Comparison of ENCODE assay signal across 16 cellular contexts in genomic region chr3:106403746-106404145, GRCh38.
DNase-seq lines count a peak whose midpoint lies in the region; FAIRE-seq and TF ChIP-seq lines count a peak whose summit lies in the region.
"Had no signal": no experiment of that assay in that cellular context is flagged by ENCODE, and none has a peak within 500 bp of the region (broad histone marks: within the 10 kb centered on the region; RNA-seq: fewer than 3 reads in every experiment).

No MANE protein-coding gene starts in this region.

- no peaks in the 10 kb centered on the region for H3K27me3 ChIP-seq in neuronal stem cell (ENCODE audit: control insufficient read depth in 3 of 3, insufficient read depth in 3 of 3, low read depth in 1 of 3, low read length in 3 of 3)

- H3K4me2 ChIP-seq in neuronal stem cell (ENCODE audit: insufficient read depth, low read length, poor library complexity, severe bottlenecking): no peak overlapping the region
- H3K4me2 ChIP-seq: GM23338 had no signal

- H3K14ac ChIP-seq in neuronal stem cell (ENCODE audit: low read length): no peak overlapping the region

- FAIRE-seq in GM12891 (lab: Jason Lieb, UNC): no peak
- FAIRE-seq: K562 had no signal

- no peak for TF ChIP-seq POLR2A in lower leg skin (IDR thresholded peaks at IDR 0.05)
- no peak for TF ChIP-seq POLR2A in GM12891 (IDR thresholded peaks at IDR 0.05; ENCODE audit: low read depth, low read length)

- H3K23ac ChIP-seq in neuronal stem cell (ENCODE audit: low read depth, low read length, poor library complexity): no peak overlapping the region

- no peak overlapping the region for H3K27ac ChIP-seq in neuronal stem cell (replicated peaks; ENCODE audit: low read length)
- H3K27ac ChIP-seq: RWPE1 had no signal

- H4K91ac ChIP-seq in neuronal stem cell (ENCODE audit: low read depth, low read length, poor library complexity): no peak overlapping the region

- no peak overlapping the region for H2BK12ac ChIP-seq in neuronal stem cell (ENCODE audit: low read length)

- DNase-seq in DMS 273 treated with DMSO at 0.1 percent for 48 hours (lab: John Stamatoyannopoulos, UW) (peak; percentile 74), NCI-H1694 (lab: John Stamatoyannopoulos, UW) (peak; percentile 9), NCI-H82 treated with DMSO at 0.1 percent for 48 hours (lab: John Stamatoyannopoulos, UW; ENCODE audit: unreplicated experiment) (peak; percentile 92), neuronal stem cell (ENCODE audit: low spot score) (no peak), lower leg skin (ENCODE audit: low spot score in 2 of 2) (no peak), GM12891 (ENCODE audit: insufficient read length, low spot score) (no peak)
- DNase-seq in activated effector memory CD4-positive, alpha-beta T cell treated with anti-CD3 and anti-CD28 coated beads, Interleukin-2, amount 50 U/mL, for 16 hours: no peak
- DNase-seq: CD4-positive, CD25-positive, alpha-beta regulatory T cell; DMS79 treated with DMSO at 0.1 percent for 48 hours; NCI-H187 treated with DMSO at 0.1 percent for 48 hours; NCI-H510A; NK-92 treated with Interleukin-12 subunit alpha and Interleukin-12 subunit beta, amount 100 ng/mL, for 24 hours; T-helper 17 cell had no signal

- WGBS in neuronal stem cell (ENCODE audit: extremely low coverage in 2 of 2, insufficient read length in 2 of 2, insufficient replicate concordance in 1 of 2), 2 donors: no CpG with 5 or more reads among the region's 1 CpG
- WGBS in lower leg skin, 2 donors: 86 to 88% methylated on average over 1 of the region's 1 CpG

- no peak overlapping the region for H2AK5ac ChIP-seq in neuronal stem cell (ENCODE audit: low read depth, low read length)

- no peaks in the 10 kb centered on the region for H3K36me3 ChIP-seq in neuronal stem cell (replicated peaks in 1 of 2; ENCODE audit: control insufficient read depth in 2 of 2, insufficient read depth in 2 of 2, low read length in 2 of 2)

- H3K9me3 ChIP-seq in neuronal stem cell (replicated peaks in 1 of 2; ENCODE audit: control insufficient read depth in 2 of 2, insufficient read depth in 1 of 2, low read depth in 1 of 2, low read length in 2 of 2): no peaks in the 10 kb centered on the region

- H3K4me3 ChIP-seq in neuronal stem cell (ENCODE audit: low read length in 2 of 2) (no peak overlapping the region), lower leg skin (ENCODE audit: low read depth, poor library complexity, severe bottlenecking) (no peak overlapping the region)
- H3K4me3 ChIP-seq: GM23338, K562 had no signal

- no peak overlapping the region for H2BK5ac ChIP-seq in neuronal stem cell (ENCODE audit: low read length)

- intact Hi-C loops in lower leg skin (cut with DNase I; ENCODE audit: low total_unique reads): no loop called here

- TF ChIP-seq CTCF in lower leg skin (IDR thresholded peaks at IDR 0.05): no peak

- no peaks in the 10 kb centered on the region for H3K79me1 ChIP-seq in neuronal stem cell (ENCODE audit: low read depth, low read length)

- H2BK15ac ChIP-seq in neuronal stem cell (ENCODE audit: low read length): no peak overlapping the region

- H2AFZ ChIP-seq in neuronal stem cell (ENCODE audit: low read length): peak overlapping the region; percentile 9
- H2AFZ ChIP-seq: GM23338 had no signal

- H3K4ac ChIP-seq in neuronal stem cell (ENCODE audit: low read length): no peak overlapping the region

- H3K9ac ChIP-seq in neuronal stem cell (ENCODE audit: low read depth, low read length, poor library complexity): no peak overlapping the region

- peaks cover 3 to 6% of the 10 kb centered on the region in 2 donors for H3K4me1 ChIP-seq in neuronal stem cell (ENCODE audit: control insufficient read depth in 2 of 2, insufficient read depth in 1 of 2, low read depth in 1 of 2, low read length in 2 of 2)

- no peak overlapping the region for H4K8ac ChIP-seq in neuronal stem cell (ENCODE audit: low read depth, low read length)

- no peak overlapping the region for H3K18ac ChIP-seq in neuronal stem cell (ENCODE audit: low read length)

- no peak overlapping the region for H2BK120ac ChIP-seq in neuronal stem cell (ENCODE audit: low read depth, low read length)

TF ChIP-seq in GM12891, 5 proteins besides CTCF, POLR2A, EP300 and RAD21:
- TF ChIP-seq TAF1 (IDR thresholded peaks at IDR 0.05; ENCODE audit: low read depth, low read length): no peak
- TF ChIP-seq POU2F2 (IDR thresholded peaks at IDR 0.05; ENCODE audit: low read depth, low read length): no peak
- TF ChIP-seq PAX5 (IDR thresholded peaks at IDR 0.05; ENCODE audit: insufficient read depth, low read length, severe bottlenecking): no peak
- no peak for TF ChIP-seq SPI1 (IDR thresholded peaks at IDR 0.05; ENCODE audit: low read depth, low read length)
- TF ChIP-seq POLR2AphosphoS5 (IDR thresholded peaks at IDR 0.05; ENCODE audit: low read depth, low read length): no peak

Comparison
In these comparisons a context has a peak if more than half of its experiments do, and no peak if none do; other contexts are left out.
1. DNase-seq: peak in DMS 273 treated with DMSO at 0.1 percent for 48 hours (single experiment), NCI-H1694 (single experiment) and NCI-H82 treated with DMSO at 0.1 percent for 48 hours (single experiment); none in neuronal stem cell (single experiment), activated effector memory CD4-positive, alpha-beta T cell treated with anti-CD3 and anti-CD28 coated beads, Interleukin-2, amount 50 U/mL, for 16 hours (single experiment), lower leg skin (0 of 2) and GM12891 (single experiment).